In genomic region chr11:76276046-76276772, GRCh38 we compare ENCODE assay signal across 1 cellular context.
TF ChIP-seq lines count a peak whose summit lies in the region.

No MANE protein-coding gene starts in this region.

TF ChIP-seq in A549, 52 proteins besides CTCF, POLR2A, EP300 and RAD21 (continued from another document):
- TF ChIP-seq, protein P1, sequence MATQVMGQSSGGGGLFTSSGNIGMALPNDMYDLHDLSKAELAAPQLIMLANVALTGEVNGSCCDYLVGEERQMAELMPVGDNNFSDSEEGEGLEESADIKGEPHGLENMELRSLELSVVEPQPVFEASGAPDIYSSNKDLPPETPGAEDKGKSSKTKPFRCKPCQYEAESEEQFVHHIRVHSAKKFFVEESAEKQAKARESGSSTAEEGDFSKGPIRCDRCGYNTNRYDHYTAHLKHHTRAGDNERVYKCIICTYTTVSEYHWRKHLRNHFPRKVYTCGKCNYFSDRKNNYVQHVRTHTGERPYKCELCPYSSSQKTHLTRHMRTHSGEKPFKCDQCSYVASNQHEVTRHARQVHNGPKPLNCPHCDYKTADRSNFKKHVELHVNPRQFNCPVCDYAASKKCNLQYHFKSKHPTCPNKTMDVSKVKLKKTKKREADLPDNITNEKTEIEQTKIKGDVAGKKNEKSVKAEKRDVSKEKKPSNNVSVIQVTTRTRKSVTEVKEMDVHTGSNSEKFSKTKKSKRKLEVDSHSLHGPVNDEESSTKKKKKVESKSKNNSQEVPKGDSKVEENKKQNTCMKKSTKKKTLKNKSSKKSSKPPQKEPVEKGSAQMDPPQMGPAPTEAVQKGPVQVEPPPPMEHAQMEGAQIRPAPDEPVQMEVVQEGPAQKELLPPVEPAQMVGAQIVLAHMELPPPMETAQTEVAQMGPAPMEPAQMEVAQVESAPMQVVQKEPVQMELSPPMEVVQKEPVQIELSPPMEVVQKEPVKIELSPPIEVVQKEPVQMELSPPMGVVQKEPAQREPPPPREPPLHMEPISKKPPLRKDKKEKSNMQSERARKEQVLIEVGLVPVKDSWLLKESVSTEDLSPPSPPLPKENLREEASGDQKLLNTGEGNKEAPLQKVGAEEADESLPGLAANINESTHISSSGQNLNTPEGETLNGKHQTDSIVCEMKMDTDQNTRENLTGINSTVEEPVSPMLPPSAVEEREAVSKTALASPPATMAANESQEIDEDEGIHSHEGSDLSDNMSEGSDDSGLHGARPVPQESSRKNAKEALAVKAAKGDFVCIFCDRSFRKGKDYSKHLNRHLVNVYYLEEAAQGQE (IDR thresholded peaks at IDR 0.05): no peak
- TF ChIP-seq CHD2 (IDR thresholded peaks at IDR 0.05; ENCODE audit: low read length, partially characterized antibody): no peak
- TF ChIP-seq NPAS2 (CRISPR knock-in tag; IDR thresholded peaks at IDR 0.05; ENCODE audit: borderline replicate concordance): no peak
- no peak for TF ChIP-seq EHMT2 (IDR thresholded peaks at IDR 0.05; ENCODE audit: low read depth)
